In genomic region chr3:150921207-150921606, GRCh38 we compare ENCODE assay signal across 18 cellular contexts. TPM values are rescaled to one million over a fixed set of nuclear protein-coding genes. Genes with fewer than 3 reads are reported as not detected.
DNase-seq lines count a peak whose midpoint lies in the region; ATAC-seq and TF ChIP-seq lines count a peak whose summit lies in the region.
"Had no signal": no experiment of that assay in that cellular context is flagged by ENCODE, and none has a peak within 500 bp of the region (broad histone marks: within the 10 kb centered on the region; RNA-seq: fewer than 3 reads in every experiment).

No MANE protein-coding gene starts in this region.

- ATAC-seq in GM18867 (IDR thresholded peaks at IDR 0.05; ENCODE audit: unreplicated experiment) (no peak), mucosa of descending colon (no peak)

- intact Hi-C loops in mucosa of descending colon (cut with DNase I, micrococcal nuclease) = no loop called here

- DNase-seq in Daoy (ENCODE audit: low read depth) (peak; percentile 37), RPMI7951 (ENCODE audit: low read depth) (peak; percentile 11), epithelial cell of esophagus (ENCODE audit: low read depth) (peak; percentile 27), erythroblast (lab: John Stamatoyannopoulos, UW) (no peak), NCI-H69 (lab: John Stamatoyannopoulos, UW) (no peak), mucosa of descending colon (no peak)
- DNase-seq: C1 segment of cervical spinal cord; Calu3; CD4-positive, alpha-beta memory T cell; COR-L47; DMS53; DMS79 treated with DMSO at 0.1 percent for 48 hours had no signal

- H3K4me1 ChIP-seq in HEK293 (ENCODE audit: control insufficient read depth, insufficient read depth, low read length) (no peaks in the 10 kb centered on the region), mucosa of descending colon (ENCODE audit: low read depth) (no peaks in the 10 kb centered on the region)
- H3K4me1 ChIP-seq: HAP-1 had no signal

- no peak for TF ChIP-seq POLR2A in erythroblast (IDR thresholded peaks at IDR 0.05; ENCODE audit: low read length)

- POLR2A ChIA-PET in HEK293 (lab: Yijun Ruan, JAX) = no interaction called here

- TF ChIP-seq CTCF in HEK293 (tag by site-specific recombination; IDR thresholded peaks at IDR 0.05) (no peak), epithelial cell of esophagus (IDR thresholded peaks at IDR 0.05; ENCODE audit: insufficient read depth, low read depth, low read length, missing control alignments) (no peak), mucosa of descending colon (IDR thresholded peaks at IDR 0.05) (no peak)

- CTCF ChIA-PET in HEK293 (lab: Yijun Ruan, JAX) = no interaction called here

- H3K9me3 ChIP-seq in HEK293 (ENCODE audit: control insufficient read depth, insufficient read depth, low read depth, low read length) = no peaks in the 10 kb centered on the region
- H3K9me3 ChIP-seq in mucosa of descending colon = no peaks in the 10 kb centered on the region
- H3K9me3 ChIP-seq: HAP-1 had no signal

- no peaks in the 10 kb centered on the region for H3K36me3 ChIP-seq in HEK293 (ENCODE audit: control insufficient read depth in 2 of 2, insufficient read depth in 1 of 2, low read length in 2 of 2)
- no peaks in the 10 kb centered on the region for H3K36me3 ChIP-seq in mucosa of descending colon (ENCODE audit: low read depth)
- H3K36me3 ChIP-seq: HAP-1 had no signal

- no peak overlapping the region for H3K27ac ChIP-seq in HEK293 (ENCODE audit: extremely low read depth, low read depth, low read length)

- H3K4me3 ChIP-seq in HEK293 (ENCODE audit: low read depth, low read length) (no peak overlapping the region), epithelial cell of esophagus (ENCODE audit: low read length) (no peak overlapping the region), mucosa of descending colon (no peak overlapping the region)
- H3K4me3 ChIP-seq: GM23338, HAP-1 had no signal

TF ChIP-seq in HEK293, 187 proteins besides CTCF, POLR2A, EP300 and RAD21:
- TF ChIP-seq, protein P1, sequence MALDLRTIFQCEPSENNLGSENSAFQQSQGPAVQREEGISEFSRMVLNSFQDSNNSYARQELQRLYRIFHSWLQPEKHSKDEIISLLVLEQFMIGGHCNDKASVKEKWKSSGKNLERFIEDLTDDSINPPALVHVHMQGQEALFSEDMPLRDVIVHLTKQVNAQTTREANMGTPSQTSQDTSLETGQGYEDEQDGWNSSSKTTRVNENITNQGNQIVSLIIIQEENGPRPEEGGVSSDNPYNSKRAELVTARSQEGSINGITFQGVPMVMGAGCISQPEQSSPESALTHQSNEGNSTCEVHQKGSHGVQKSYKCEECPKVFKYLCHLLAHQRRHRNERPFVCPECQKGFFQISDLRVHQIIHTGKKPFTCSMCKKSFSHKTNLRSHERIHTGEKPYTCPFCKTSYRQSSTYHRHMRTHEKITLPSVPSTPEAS (tag by site-specific recombination; IDR thresholded peaks at IDR 0.05) = peak; percentile 47; the same call in 1 of the 2 replicates
- no peak for TF ChIP-seq OVOL3 (tag by site-specific recombination; IDR thresholded peaks at IDR 0.05)

RNA-seq across cellular contexts. Expression of gene MINDY4B, which starts 16.0 kb away (rescaled TPM):
- not detected in 2 replicates for total RNA-seq in Daoy (2014; rRNA removed; shearing (Covaris generic))
- not detected in 2 replicates for total RNA-seq in RPMI7951 (2014; rRNA removed; shearing (Covaris generic))
- total RNA-seq in mucosa of descending colon = not detected
- total RNA-seq: A172; A673; Calu3; CD4-positive, alpha-beta memory T cell; GM23338 had no signal

RNA-seq across cellular contexts. Expression of gene CLRN1, which starts 51.3 kb away (rescaled TPM):
- not detected in 2 replicates for total RNA-seq in Daoy (2014; rRNA removed; shearing (Covaris generic))
- total RNA-seq in RPMI7951 (2014; rRNA removed; shearing (Covaris generic)) = not detected in 2 replicates
- total RNA-seq in mucosa of descending colon = not detected
- total RNA-seq: A172; A673; Calu3; CD4-positive, alpha-beta memory T cell had no signal

Comparison
In these comparisons a context has a peak if more than half of its experiments do, and no peak if none do; other contexts are left out.
1. DNase-seq: peak in Daoy (single experiment), RPMI7951 (single experiment) and epithelial cell of esophagus (single experiment); none in erythroblast (0 of 2), NCI-H69 (single experiment) and mucosa of descending colon (0 of 3).